Comparison of ENCODE assay signal across 1 cellular context in the genomic region with DNA sequence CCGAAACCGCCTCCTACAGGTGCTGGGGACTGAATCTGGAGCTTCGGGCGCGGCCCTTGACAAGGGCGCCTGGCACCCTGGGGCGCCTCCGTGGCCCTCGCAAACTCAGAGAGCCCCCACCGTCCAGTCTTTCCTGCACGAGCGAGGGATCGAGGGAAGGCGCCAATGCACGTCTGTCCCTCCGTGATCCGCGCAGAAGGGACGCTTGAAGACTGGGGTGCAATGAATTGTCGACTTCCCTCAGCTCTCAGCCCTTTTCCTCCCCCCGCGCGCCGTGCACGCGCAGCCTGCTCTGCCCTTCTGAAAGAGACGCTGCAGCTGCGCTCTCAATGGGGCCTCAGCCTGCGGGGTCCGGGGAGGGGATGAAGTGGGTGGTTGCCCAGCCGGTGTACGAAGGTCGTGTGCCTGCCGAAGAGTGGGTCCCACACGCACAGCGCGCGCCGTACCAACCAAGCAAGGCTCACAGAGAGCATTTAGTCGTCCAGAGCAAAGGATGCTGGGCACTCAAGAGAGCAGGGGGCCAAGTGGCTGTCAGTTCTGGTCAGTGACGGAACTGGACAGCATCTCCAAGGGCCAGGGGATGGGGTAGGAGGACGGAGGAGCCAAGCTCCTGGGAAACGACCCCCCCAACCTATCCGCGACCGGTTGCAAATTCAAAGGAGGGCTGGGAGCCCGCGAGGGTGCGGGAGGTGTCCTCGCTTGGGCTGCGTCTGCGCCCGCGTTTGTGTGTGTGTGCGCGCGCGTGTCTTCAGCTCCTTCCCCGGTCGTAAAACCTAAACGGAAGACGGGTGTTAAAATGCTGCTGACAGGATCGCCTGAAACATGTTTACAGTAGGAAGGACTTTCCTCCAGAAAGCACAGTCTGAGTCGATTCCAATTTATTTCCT.
TF ChIP-seq lines count a peak whose summit lies in the region.

No MANE protein-coding gene starts in this region.

TF ChIP-seq in GM23338, 12 proteins besides CTCF, POLR2A, EP300 and RAD21 (continued from another document):
- TF ChIP-seq STAT1 (IDR thresholded peaks at IDR 0.05; ENCODE audit: unreplicated experiment) (no peak), POLR2AphosphoS5 (IDR thresholded peaks at IDR 0.05; ENCODE audit: low read depth) (peak; percentile 25; the same call in 1 of the 2 replicates), CREB1 (CRISPR knock-in tag; IDR thresholded peaks at IDR 0.05; ENCODE audit: low read depth) (no peak)
